In genomic region chr2:128090909-128091690, GRCh38 we compare ENCODE assay signal across 8 cellular contexts. TPM values are rescaled to one million over a fixed set of nuclear protein-coding genes. Genes with fewer than 3 reads are reported as not detected.
DNase-seq lines count a peak whose midpoint lies in the region; TF ChIP-seq lines count a peak whose summit lies in the region.

A gene with protein sequence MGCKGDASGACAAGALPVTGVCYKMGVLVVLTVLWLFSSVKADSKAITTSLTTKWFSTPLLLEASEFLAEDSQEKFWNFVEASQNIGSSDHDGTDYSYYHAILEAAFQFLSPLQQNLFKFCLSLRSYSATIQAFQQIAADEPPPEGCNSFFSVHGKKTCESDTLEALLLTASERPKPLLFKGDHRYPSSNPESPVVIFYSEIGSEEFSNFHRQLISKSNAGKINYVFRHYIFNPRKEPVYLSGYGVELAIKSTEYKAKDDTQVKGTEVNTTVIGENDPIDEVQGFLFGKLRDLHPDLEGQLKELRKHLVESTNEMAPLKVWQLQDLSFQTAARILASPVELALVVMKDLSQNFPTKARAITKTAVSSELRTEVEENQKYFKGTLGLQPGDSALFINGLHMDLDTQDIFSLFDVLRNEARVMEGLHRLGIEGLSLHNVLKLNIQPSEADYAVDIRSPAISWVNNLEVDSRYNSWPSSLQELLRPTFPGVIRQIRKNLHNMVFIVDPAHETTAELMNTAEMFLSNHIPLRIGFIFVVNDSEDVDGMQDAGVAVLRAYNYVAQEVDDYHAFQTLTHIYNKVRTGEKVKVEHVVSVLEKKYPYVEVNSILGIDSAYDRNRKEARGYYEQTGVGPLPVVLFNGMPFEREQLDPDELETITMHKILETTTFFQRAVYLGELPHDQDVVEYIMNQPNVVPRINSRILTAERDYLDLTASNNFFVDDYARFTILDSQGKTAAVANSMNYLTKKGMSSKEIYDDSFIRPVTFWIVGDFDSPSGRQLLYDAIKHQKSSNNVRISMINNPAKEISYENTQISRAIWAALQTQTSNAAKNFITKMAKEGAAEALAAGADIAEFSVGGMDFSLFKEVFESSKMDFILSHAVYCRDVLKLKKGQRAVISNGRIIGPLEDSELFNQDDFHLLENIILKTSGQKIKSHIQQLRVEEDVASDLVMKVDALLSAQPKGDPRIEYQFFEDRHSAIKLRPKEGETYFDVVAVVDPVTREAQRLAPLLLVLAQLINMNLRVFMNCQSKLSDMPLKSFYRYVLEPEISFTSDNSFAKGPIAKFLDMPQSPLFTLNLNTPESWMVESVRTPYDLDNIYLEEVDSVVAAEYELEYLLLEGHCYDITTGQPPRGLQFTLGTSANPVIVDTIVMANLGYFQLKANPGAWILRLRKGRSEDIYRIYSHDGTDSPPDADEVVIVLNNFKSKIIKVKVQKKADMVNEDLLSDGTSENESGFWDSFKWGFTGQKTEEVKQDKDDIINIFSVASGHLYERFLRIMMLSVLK (N-terminal part only) (plus strand): TSS chr2:128091200. CDS start chr2:128091358, 158 bp downstream.

- CTCF ChIA-PET in activated naive CD4-positive, alpha-beta T cell treated with anti-CD3 and anti-CD28 coated beads, Interleukin-2, amount 10 ng/mL, durations not matched to agents 7 days and 5 days (lab: Charles Lee): interaction anchor here (1.3 kb wide), 1 partner anchor 62 kb away, joined by 3 read pairs; no protein-coding TSS in a partner anchor

- no peaks in the 10 kb centered on the region for H3K36me3 Mint-ChIP-seq in HFFc6 (ENCODE audit: low read depth)
- peaks cover 15% of the 10 kb centered on the region for H3K36me3 Mint-ChIP-seq in activated naive CD4-positive, alpha-beta T cell treated with anti-CD3 and anti-CD28 coated beads, Interleukin-2, amount 10 ng/mL, durations not matched to agents 7 days and 5 days

- TF ChIP-seq CTCF in HFFc6 (IDR thresholded peaks at IDR 0.05): no peak
- TF ChIP-seq CTCF in NB4 (IDR thresholded peaks at IDR 0.05; ENCODE audit: low read depth, low read length): no peak

- DNase-seq in GM04503 (ENCODE audit: low read depth): peak; percentile 82
- peak; percentile 96 for DNase-seq in HFFc6
- DNase-seq in NB4 (ENCODE audit: low read depth): peak; percentile 99
- peak; percentile 82 for DNase-seq in SK-N-MC (ENCODE audit: low read depth, low spot score)
- DNase-seq in activated naive CD4-positive, alpha-beta T cell treated with anti-CD3 and anti-CD28 coated beads, Interleukin-2, amount 10 ng/mL, durations not matched to agents 7 days and 5 days: peak; percentile 97
- peak; percentile 93 for DNase-seq in germinal center (ENCODE audit: low spot score)
- peak; percentile 87 for DNase-seq in non-pigmented ciliary epithelial cell (ENCODE audit: low read depth)
- peak; percentile 98 for DNase-seq in superior temporal gyrus (ENCODE audit: extremely low spot score)

- TF ChIP-seq POLR2A in NB4 (IDR thresholded peaks at IDR 0.05; ENCODE audit: extremely low read depth, insufficient read length): peak; percentile 83

- H3K27ac Mint-ChIP-seq in HFFc6: peak within 1 kb of the TSS; percentile 98
- peak within 1 kb of the TSS; percentile 94 for H3K27ac Mint-ChIP-seq in activated naive CD4-positive, alpha-beta T cell treated with anti-CD3 and anti-CD28 coated beads, Interleukin-2, amount 10 ng/mL, durations not matched to agents 7 days and 5 days

- H3K4me3 ChIP-seq in NB4 (ENCODE audit: low read depth, low read length) (peak within 1 kb of the TSS; percentile 82), SK-N-MC (peak within 1 kb of the TSS; percentile 95)

- H3K9me3 Mint-ChIP-seq in HFFc6: no peaks in the 10 kb centered on the region
- no peaks in the 10 kb centered on the region for H3K9me3 Mint-ChIP-seq in activated naive CD4-positive, alpha-beta T cell treated with anti-CD3 and anti-CD28 coated beads, Interleukin-2, amount 10 ng/mL, durations not matched to agents 7 days and 5 days

- peak within 1 kb of the TSS; percentile 82 for H3K27ac ChIP-seq in SK-N-MC

- no peaks in the 10 kb centered on the region for H3K9me3 ChIP-seq in SK-N-MC (ENCODE audit: low read depth, low read length)

- peak within 1 kb of the TSS; percentile 98 for H3K4me3 Mint-ChIP-seq in HFFc6
- peak within 1 kb of the TSS; percentile 85 for H3K4me3 Mint-ChIP-seq in activated naive CD4-positive, alpha-beta T cell treated with anti-CD3 and anti-CD28 coated beads, Interleukin-2, amount 10 ng/mL, durations not matched to agents 7 days and 5 days

- H3K27me3 Mint-ChIP-seq in HFFc6 (ENCODE audit: insufficient read depth): no peaks in the 10 kb centered on the region
- no peaks in the 10 kb centered on the region for H3K27me3 Mint-ChIP-seq in activated naive CD4-positive, alpha-beta T cell treated with anti-CD3 and anti-CD28 coated beads, Interleukin-2, amount 10 ng/mL, durations not matched to agents 7 days and 5 days

- H3K4me1 Mint-ChIP-seq in HFFc6 (ENCODE audit: low read depth): peaks cover 29% of the 10 kb centered on the region
- H3K4me1 Mint-ChIP-seq in activated naive CD4-positive, alpha-beta T cell treated with anti-CD3 and anti-CD28 coated beads, Interleukin-2, amount 10 ng/mL, durations not matched to agents 7 days and 5 days: peaks cover 51% of the 10 kb centered on the region

- peak within 1 kb of the TSS; percentile 92 for H3K9ac ChIP-seq in SK-N-MC (ENCODE audit: insufficient read length)

- peaks cover 14% of the 10 kb centered on the region for H3K36me3 ChIP-seq in SK-N-MC (ENCODE audit: insufficient read depth, low read length)

RNA-seq across cellular contexts. Expression of the gene that starts here (rescaled TPM):
- total RNA-seq in HFFc6 (2021; fragmentation: NEBNext Ultra II Directional; extraction: Animal tissue kit (Norgen Biotek cat#: 25700)): 10 to 100 TPM; 60.8 to 74.5 (median 71.8) TPM

Comparison
In these comparisons a context has a peak if more than half of its experiments do, and no peak if none do; other contexts are left out.
1. Peak in every context shown above with its lines: DNase-seq, H3K4me3 ChIP-seq and H3K27ac ChIP-seq.